ENCODE assay signal across 8 cellular contexts in the genomic region with DNA sequence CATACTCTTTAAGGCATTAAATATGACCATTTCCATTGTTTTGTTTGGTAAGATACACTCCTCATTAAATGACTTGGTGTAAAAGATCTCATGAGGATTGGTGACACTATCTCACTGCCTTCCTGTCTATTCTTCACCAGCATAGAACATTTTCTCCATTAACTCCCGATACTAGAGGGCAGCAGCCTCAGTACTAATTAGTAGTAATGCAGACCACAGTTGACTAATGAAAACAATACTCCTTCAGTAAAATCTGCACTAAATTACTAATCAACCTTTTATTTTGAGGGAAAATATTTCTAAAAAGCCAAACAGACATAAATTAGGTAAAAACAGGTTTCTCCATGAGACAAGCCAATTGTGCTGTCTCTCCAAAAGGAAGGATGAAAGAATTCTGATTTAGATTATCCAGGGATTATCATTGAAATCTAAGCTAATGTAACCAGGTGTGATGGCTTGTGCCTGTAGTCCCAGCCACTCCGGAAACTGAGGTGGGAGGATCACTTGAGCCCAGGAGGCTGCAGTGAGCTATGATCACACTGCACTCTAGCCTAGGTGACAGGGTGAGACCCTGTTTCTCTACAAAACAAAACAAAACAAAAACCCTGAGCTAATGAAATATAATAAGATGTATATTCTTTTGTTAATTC. TPM values are rescaled to one million over a fixed set of nuclear protein-coding genes. Genes with fewer than 3 reads are reported as not detected.
A peak's percentile ranks its signal among the peaks of the same experiment; 100 is the strongest.
DNase-seq lines count a peak whose midpoint lies in the region; ATAC-seq and TF ChIP-seq lines count a peak whose summit lies in the region.

No MANE protein-coding gene starts in this region.

- no peaks in the 10 kb centered on the region for H3K36me3 ChIP-seq in DND-41 (ENCODE audit: insufficient read depth, low read length)
- H3K36me3 ChIP-seq in trophoblast cell (ENCODE audit: control insufficient read depth in 1 of 2, insufficient read depth in 2 of 2, low read length in 2 of 2), result no peaks in the 10 kb centered on the region

- peak; percentile 93 for ATAC-seq in DND-41 (ENCODE audit: insufficient read depth, low read depth)
- no peak for ATAC-seq in GM18519 (IDR thresholded peaks at IDR 0.05; ENCODE audit: low FRiP score, unreplicated experiment)

- H4K12ac ChIP-seq in trophoblast cell (ENCODE audit: low read depth, low read length), result no peak overlapping the region

- no peak overlapping the region for H2BK120ac ChIP-seq in trophoblast cell (ENCODE audit: insufficient read depth, low read length, poor library complexity)

- no peak overlapping the region for H3K9ac ChIP-seq in DND-41 (ENCODE audit: low read depth, low read length)
- H3K9ac ChIP-seq in trophoblast cell (ENCODE audit: low read length), result no peak overlapping the region

- peak; percentile 86 for TF ChIP-seq CTCF in DND-41 (IDR thresholded peaks at IDR 0.05; ENCODE audit: borderline replicate concordance, extremely low read depth, low read length, poor library complexity, severe bottlenecking)

- H4K8ac ChIP-seq in trophoblast cell (ENCODE audit: low read depth, low read length), result no peak overlapping the region

- no peaks in the 10 kb centered on the region for H3K79me1 ChIP-seq in trophoblast cell (ENCODE audit: low read length)

- no peak overlapping the region for H2BK5ac ChIP-seq in trophoblast cell (ENCODE audit: low read depth, low read length, poor library complexity)

- H3K27ac ChIP-seq in DND-41 (ENCODE audit: low read length), result no peak overlapping the region
- H3K27ac ChIP-seq in trophoblast cell (ENCODE audit: low read depth, low read length), result no peak overlapping the region

- no peak overlapping the region for H3K23ac ChIP-seq in trophoblast cell (ENCODE audit: low read length)

- H3K27me3 ChIP-seq in DND-41 (ENCODE audit: insufficient read depth, low read length, poor library complexity) (no peaks in the 10 kb centered on the region), trophoblast cell (ENCODE audit: insufficient read depth, low read length) (no peaks in the 10 kb centered on the region)

- no peak overlapping the region for H2BK12ac ChIP-seq in trophoblast cell (ENCODE audit: low read length)

- H3K9me3 ChIP-seq in DND-41 (ENCODE audit: insufficient read depth, low read length, severe bottlenecking), result no peaks in the 10 kb centered on the region
- H3K9me3 ChIP-seq in trophoblast cell (ENCODE audit: insufficient read depth, low read depth, low read length), result no peaks in the 10 kb centered on the region

- H2AFZ ChIP-seq in DND-41 (ENCODE audit: low read depth, low read length) (no peak overlapping the region), trophoblast cell (ENCODE audit: insufficient read depth, low read length, poor library complexity) (no peak overlapping the region)

- no peaks in the 10 kb centered on the region for H3K79me2 ChIP-seq in DND-41 (ENCODE audit: insufficient read depth, low read length)
- H3K79me2 ChIP-seq in trophoblast cell (ENCODE audit: control insufficient read depth, insufficient read depth, low read length, poor library complexity), result no peaks in the 10 kb centered on the region

- H3K18ac ChIP-seq in trophoblast cell (ENCODE audit: low read length), result no peak overlapping the region

- no peak overlapping the region for H3K4me2 ChIP-seq in DND-41 (ENCODE audit: insufficient read depth, low read length)
- H3K4me2 ChIP-seq in trophoblast cell (ENCODE audit: low read length), result no peak overlapping the region

- 0 out of 2 replicates have a peak, but pooled peaks cover 5% of the 10 kb centered on the region for H3K4me1 ChIP-seq in DND-41 (ENCODE audit: insufficient read depth, low read length)
- no peaks in the 10 kb centered on the region for H3K4me1 ChIP-seq in trophoblast cell (ENCODE audit: control insufficient read depth in 1 of 2, insufficient read depth in 2 of 2, low read length in 2 of 2)

- H3K4me3 ChIP-seq in DND-41 (ENCODE audit: low read depth in 1 of 2, low read length in 2 of 2), result no peak overlapping the region
- no peak overlapping the region for H3K4me3 ChIP-seq in Jurkat, Clone E6-1 (ENCODE audit: low read length)
- no peak overlapping the region for H3K4me3 ChIP-seq in trophoblast cell (ENCODE audit: low read depth, low read length)

- no peaks in the 10 kb centered on the region for H4K20me1 ChIP-seq in DND-41 (ENCODE audit: insufficient read depth, low read length)

- no peak overlapping the region for H3K4ac ChIP-seq in trophoblast cell (ENCODE audit: low read depth, low read length)

- WGBS in trophoblast cell (ENCODE audit: extremely low coverage, insufficient coverage, insufficient read length), result no CpG with 5 or more reads among the region's 2 CpGs

- H2AK5ac ChIP-seq in trophoblast cell (ENCODE audit: low read length), result no peak overlapping the region

- DNase-seq in DND-41 (peak; percentile 66), RPMI8226 (peak; percentile 81), globus pallidus (ENCODE audit: low spot score) (peak; percentile 75), trophoblast cell (peak; percentile 60 to 87), amniotic stem cell (lab: John Stamatoyannopoulos, UW) (no peak)
- DNase-seq in Jurkat, Clone E6-1 (ENCODE audit: low read depth, low spot score), result peak; percentile 66
- peak; percentile 79 for DNase-seq in activated effector memory CD4-positive, alpha-beta T cell treated with anti-CD3 and anti-CD28 coated beads, Interleukin-2, amount 50 U/mL, for 16 hours

- H3K14ac ChIP-seq in trophoblast cell (ENCODE audit: low read length), result no peak overlapping the region

- no peak overlapping the region for H4K91ac ChIP-seq in trophoblast cell (ENCODE audit: low read depth, low read length)

RNA-seq across cellular contexts. Expression of a gene that starts 9.4 kb away (rescaled TPM):
- 4.4 TPM for polyA plus RNA-seq in Jurkat, Clone E6-1 (2012; ENCODE audit: insufficient read depth, insufficient read length)
- polyA plus RNA-seq in trophoblast cell (2013), result 7.0 and 7.1 TPM in 2 replicates
